Comparison of ENCODE assay signal across 8 cellular contexts in genomic region chr4:83212041-83212851, GRCh38.
DNase-seq lines count a peak whose midpoint lies in the region; ATAC-seq and TF ChIP-seq lines count a peak whose summit lies in the region.

No MANE protein-coding gene starts in this region.

- no peaks in the 10 kb centered on the region for H3K4me1 ChIP-seq in lung (ENCODE audit: control insufficient read depth in 2 of 2, insufficient read depth in 2 of 2, low read length in 2 of 2)

- no peaks in the 10 kb centered on the region for H3K36me3 ChIP-seq in lung (ENCODE audit: control insufficient read depth in 2 of 2, insufficient read depth in 2 of 2, low read length in 2 of 2)

- peak; percentile 10 to 20 for DNase-seq in stimulated activated CD4-positive, alpha-beta T cell treated with anti-CD3 and anti-CD28 coated beads, Interleukin-15, amount 100 ng/mL, for 1 hour (ENCODE audit: low read depth in 1 of 2, low spot score in 1 of 2)
- DNase-seq in stimulated activated CD4-positive, alpha-beta T cell treated with anti-CD3 and anti-CD28 coated beads, Interleukin-12 subunit alpha, Interleukin-12 subunit beta, amount 100 ng/mL, for 4 hours: no peak
- DNase-seq in activated CD4-positive, alpha-beta T cell treated with anti-CD3 and anti-CD28 coated beads for 4 hours: peak; percentile 39 to 47
- DNase-seq in lung (ENCODE audit: low spot score) (no peak), medulla oblongata (ENCODE audit: extremely low spot score) (no peak), OCI-M1 (lab: John Stamatoyannopoulos, UW) (no peak), HuH-7.5 (ENCODE audit: low spot score) (no peak)

- no peaks in the 10 kb centered on the region for H3K9me3 ChIP-seq in lung (ENCODE audit: control insufficient read depth in 2 of 2, insufficient read depth in 1 of 2, low read length in 1 of 2)

- no peak overlapping the region for H3K4me3 ChIP-seq in lung

- WGBS in lung, 2 donors: 52 to 63% methylated on average over 9 of the region's 9 CpGs

- no peak for TF ChIP-seq CTCF in lung (IDR thresholded peaks at IDR 0.05; ENCODE audit: control extremely low read depth, extremely low read depth)

- H3K27ac ChIP-seq in lung (ENCODE audit: low read depth in 1 of 2, low read length in 1 of 2): peak overlapping the region in 1 of 2 donors; percentile 6

- H3K27me3 ChIP-seq in lung (ENCODE audit: control insufficient read depth, insufficient read depth): no peaks in the 10 kb centered on the region

- ATAC-seq in HG03432 (IDR thresholded peaks at IDR 0.05; ENCODE audit: unreplicated experiment): peak; percentile 85
- ATAC-seq in lung (ENCODE audit: insufficient read depth, low FRiP score): peak; percentile 59

Comparison
In these comparisons a context has a peak if more than half of its experiments do, and no peak if none do; other contexts are left out.
1. DNase-seq: peak in stimulated activated CD4-positive, alpha-beta T cell treated with anti-CD3 and anti-CD28 coated beads, Interleukin-15, amount 100 ng/mL, for 1 hour (2 of 2) and activated CD4-positive, alpha-beta T cell treated with anti-CD3 and anti-CD28 coated beads for 4 hours (2 of 2); none in stimulated activated CD4-positive, alpha-beta T cell treated with anti-CD3 and anti-CD28 coated beads, Interleukin-12 subunit alpha, Interleukin-12 subunit beta, amount 100 ng/mL, for 4 hours (single experiment), lung (single experiment), medulla oblongata (single experiment), OCI-M1 (single experiment) and HuH-7.5 (single experiment).